Comparison of ENCODE assay signal across 28 cellular contexts in the genomic region with DNA sequence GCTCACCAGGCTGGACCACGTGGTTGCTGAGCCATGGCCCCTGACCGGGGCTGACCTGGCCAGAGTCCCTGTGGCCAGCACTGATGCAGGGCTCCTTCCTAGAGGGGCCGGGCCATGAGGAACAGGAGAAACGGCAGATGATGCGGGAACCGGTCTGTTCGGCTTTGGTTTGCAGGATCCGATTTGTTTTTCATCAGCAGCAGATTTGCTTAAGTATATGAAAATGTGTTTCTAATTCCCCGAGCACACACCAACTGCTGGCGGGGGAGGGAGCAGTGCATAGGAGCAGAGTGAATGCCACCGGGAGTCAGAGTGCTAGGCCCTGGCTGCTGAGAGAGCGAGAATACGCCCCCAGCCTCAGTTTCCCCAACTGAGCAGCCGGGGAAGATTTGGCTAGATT. TPM values are rescaled to one million over a fixed set of nuclear protein-coding genes. Genes with fewer than 3 reads are reported as not detected.
"Had no signal": no experiment of that assay in that cellular context is flagged by ENCODE, and none has a peak within 500 bp of the region (broad histone marks: within the 10 kb centered on the region; RNA-seq: fewer than 3 reads in every experiment).

No MANE protein-coding gene starts in this region.

- DNase-seq: activated CD4-positive, alpha-beta memory T cell treated with anti-CD3 and anti-CD28 coated beads, Interleukin-2, amount 10 ng/mL, durations not matched to agents 7 days and 5 days; activated CD4-positive, alpha-beta T cell treated with anti-CD3 and anti-CD28 coated beads, Interleukin-2, amount 10 ng/mL, durations not matched to agents 24 days and 14 days; activated CD4-positive, CD25-positive, alpha-beta regulatory T cell treated with anti-CD3 and anti-CD28 coated beads, Interleukin-2, amount 50 U/mL, for 72 hours; activated naive CD8-positive, alpha-beta T cell treated with anti-CD3 and anti-CD28 coated beads, Interleukin-2, amount 50 U/mL, for 24 hours; activated T-cell treated with anti-CD3 and anti-CD28 coated beads, Interleukin-2, amount 50 U/mL, for 48 hours; dermis blood vessel endothelial cell; effector CD4-positive, alpha-beta T cell; esophagus squamous epithelium; gastrocnemius medialis; glutamatergic neuron; hippocampal formation; left cardiac atrium; left ventricle myocardium superior; mucosa of descending colon; stimulated activated CD4-positive, alpha-beta T cell treated with anti-CD3 and anti-CD28 coated beads, Interleukin-4, amount 100 ng/mL, for 24 hours; T1000; uterus had no signal

- H3K4me1 ChIP-seq: esophagus squamous epithelium, gastrocnemius medialis, uterus had no signal

- H3K36me3 ChIP-seq: esophagus squamous epithelium, gastrocnemius medialis, thoracic aorta, uterus had no signal

- ATAC-seq: activated naive CD8-positive, alpha-beta T cell treated with anti-CD3 and anti-CD28 coated beads, Interleukin-2, amount 50 U/mL, for 24 hours; gastrocnemius medialis; left cardiac atrium; left ventricle myocardium superior; mucosa of descending colon; natural killer cell treated with Interleukin-12 subunit alpha and Interleukin-12 subunit beta and Interleukin-15 and Interleukin-18, amount 100 ng/mL, for 72 hours; sciatic nerve; stimulated activated effector memory CD8-positive, alpha-beta T cell treated with anti-CD3 and anti-CD28 coated beads, Interleukin-12 subunit alpha, Interleukin-12 subunit beta, amount 100 ng/mL, for 72 hours had no signal

- H3K27ac ChIP-seq: epithelial cell of prostate, esophagus squamous epithelium, gastrocnemius medialis, neutrophil, skin epidermis, thoracic aorta, uterus had no signal

- H3K9me3 ChIP-seq: esophagus squamous epithelium, gastrocnemius medialis, mucosa of descending colon, neutrophil, thoracic aorta, uterus had no signal

- FAIRE-seq: bronchial epithelial cell, colon, endometrium, keratinocyte had no signal

- H3K4me3 ChIP-seq: esophagus squamous epithelium, gastrocnemius medialis, mucosa of descending colon, skin epidermis, thoracic aorta, uterus had no signal

- H3K27me3 ChIP-seq: neutrophil, uterus had no signal

RNA-seq across cellular contexts. Expression of gene NTNG2, which starts 13.6 kb away (rescaled TPM):
- total RNA-seq: dermis blood vessel endothelial cell had no signal
